8 cellular contexts compared by ENCODE assay signal in genomic region chr11:3609416-3610265, GRCh38. TPM values are rescaled to one million over a fixed set of nuclear protein-coding genes. Genes with fewer than 3 reads are reported as not detected.
A peak's percentile ranks its signal among the peaks of the same experiment; 100 is the strongest.
DNase-seq lines count a peak whose midpoint lies in the region; ATAC-seq and TF ChIP-seq lines count a peak whose summit lies in the region.

No MANE protein-coding gene starts in this region.

- H3K36me3 Mint-ChIP-seq in activated T-helper 17 cell treated with anti-CD3 and anti-CD28 coated beads, Interleukin-2, amount 50 U/mL, for 72 hours (ENCODE audit: low read depth), result no peaks in the 10 kb centered on the region

- peaks cover 5% of the 10 kb centered on the region for H3K4me1 Mint-ChIP-seq in activated T-helper 17 cell treated with anti-CD3 and anti-CD28 coated beads, Interleukin-2, amount 50 U/mL, for 72 hours
- H3K4me1 Mint-ChIP-seq in stimulated activated naive CD8-positive, alpha-beta T cell treated with anti-CD3 and anti-CD28 coated beads, Interleukin-15, amount 100 ng/mL, for 72 hours, result peaks cover 10% of the 10 kb centered on the region

- peak; percentile 48 for DNase-seq in stimulated activated CD4-positive, alpha-beta T cell treated with anti-CD3 and anti-CD28 coated beads, Interleukin-4, amount 100 ng/mL, for 24 hours
- no peak for DNase-seq in stimulated activated CD4-positive, alpha-beta T cell treated with anti-CD3 and anti-CD28 coated beads, Interleukin-4, amount 100 ng/mL, for 1 hour
- DNase-seq in NB4 (ENCODE audit: low read depth) (peak; percentile 51), iPS DF 6.9 (ENCODE audit: low read depth, low spot score) (peak; percentile 48), GOT3 (lab: John Stamatoyannopoulos, UW) (no peak)
- DNase-seq in stimulated activated naive CD8-positive, alpha-beta T cell treated with anti-CD3 and anti-CD28 coated beads, Interleukin-15, amount 100 ng/mL, for 72 hours, result peak; percentile 13 to 24

- H3K4me3 ChIP-seq in NB4 (ENCODE audit: low read depth, low read length), result no peak overlapping the region
- H3K4me3 ChIP-seq in iPS DF 6.9 (ENCODE audit: low read length), result no peak overlapping the region

- TF ChIP-seq CTCF in NB4 (IDR thresholded peaks at IDR 0.05; ENCODE audit: low read depth, low read length), result peak; percentile 82

- no CpG with 5 or more reads among the region's 7 CpGs for WGBS in iPS DF 6.9 (ENCODE audit: insufficient coverage, insufficient read length)

- H3K27ac Mint-ChIP-seq in activated T-helper 17 cell treated with anti-CD3 and anti-CD28 coated beads, Interleukin-2, amount 50 U/mL, for 72 hours, result no peak overlapping the region
- no peak overlapping the region for H3K27ac Mint-ChIP-seq in stimulated activated naive CD8-positive, alpha-beta T cell treated with anti-CD3 and anti-CD28 coated beads, Interleukin-15, amount 100 ng/mL, for 72 hours

- ATAC-seq in activated T-helper 17 cell treated with anti-CD3 and anti-CD28 coated beads, Interleukin-2, amount 50 U/mL, for 72 hours (replicated peaks), result peak; percentile 42
- no peak for ATAC-seq in stimulated activated naive CD8-positive, alpha-beta T cell treated with anti-CD3 and anti-CD28 coated beads, Interleukin-15, amount 100 ng/mL, for 72 hours
- ATAC-seq in HG03521 (IDR thresholded peaks at IDR 0.05; ENCODE audit: unreplicated experiment), result no peak

- no peak overlapping the region for H3K27ac ChIP-seq in iPS DF 6.9 (ENCODE audit: low read length)

- H3K4me3 Mint-ChIP-seq in activated T-helper 17 cell treated with anti-CD3 and anti-CD28 coated beads, Interleukin-2, amount 50 U/mL, for 72 hours, result no peak overlapping the region
- H3K4me3 Mint-ChIP-seq in stimulated activated naive CD8-positive, alpha-beta T cell treated with anti-CD3 and anti-CD28 coated beads, Interleukin-15, amount 100 ng/mL, for 72 hours, result no peak overlapping the region

- H3K27me3 ChIP-seq in iPS DF 6.9 (ENCODE audit: control insufficient read depth, insufficient read depth, low read length), result no peaks in the 10 kb centered on the region

- no peaks in the 10 kb centered on the region for H3K4me1 ChIP-seq in iPS DF 6.9 (ENCODE audit: control insufficient read depth, insufficient read depth, low read length)

- TF ChIP-seq POLR2A in NB4 (IDR thresholded peaks at IDR 0.05; ENCODE audit: extremely low read depth, insufficient read length), result no peak

- no peaks in the 10 kb centered on the region for H3K9me3 Mint-ChIP-seq in activated T-helper 17 cell treated with anti-CD3 and anti-CD28 coated beads, Interleukin-2, amount 50 U/mL, for 72 hours
- H3K9me3 Mint-ChIP-seq in stimulated activated naive CD8-positive, alpha-beta T cell treated with anti-CD3 and anti-CD28 coated beads, Interleukin-15, amount 100 ng/mL, for 72 hours, result no peaks in the 10 kb centered on the region

- H3K27me3 Mint-ChIP-seq in activated T-helper 17 cell treated with anti-CD3 and anti-CD28 coated beads, Interleukin-2, amount 50 U/mL, for 72 hours, result no peaks in the 10 kb centered on the region
- no peaks in the 10 kb centered on the region for H3K27me3 Mint-ChIP-seq in stimulated activated naive CD8-positive, alpha-beta T cell treated with anti-CD3 and anti-CD28 coated beads, Interleukin-15, amount 100 ng/mL, for 72 hours

- no peaks in the 10 kb centered on the region for H3K9me3 ChIP-seq in iPS DF 6.9 (ENCODE audit: control insufficient read depth, insufficient read depth, low read length)

- no peaks in the 10 kb centered on the region for H3K36me3 ChIP-seq in iPS DF 6.9 (ENCODE audit: control insufficient read depth, insufficient read depth, low read length)

RNA-seq across cellular contexts. Expression of gene ART5, which starts 32.2 kb away (rescaled TPM):
- total RNA-seq in activated T-helper 17 cell treated with anti-CD3 and anti-CD28 coated beads, Interleukin-2, amount 50 U/mL, for 72 hours, result not detected

RNA-seq across cellular contexts. Expression of gene ART1, which starts 35.3 kb away (rescaled TPM):
- not detected for total RNA-seq in activated T-helper 17 cell treated with anti-CD3 and anti-CD28 coated beads, Interleukin-2, amount 50 U/mL, for 72 hours

Comparison
In these comparisons a context has a peak if more than half of its experiments do, and no peak if none do; other contexts are left out.
1. DNase-seq: peak in stimulated activated CD4-positive, alpha-beta T cell treated with anti-CD3 and anti-CD28 coated beads, Interleukin-4, amount 100 ng/mL, for 24 hours (single experiment), NB4 (single experiment), iPS DF 6.9 (single experiment) and stimulated activated naive CD8-positive, alpha-beta T cell treated with anti-CD3 and anti-CD28 coated beads, Interleukin-15, amount 100 ng/mL, for 72 hours (2 of 2); none in stimulated activated CD4-positive, alpha-beta T cell treated with anti-CD3 and anti-CD28 coated beads, Interleukin-4, amount 100 ng/mL, for 1 hour (single experiment) and GOT3 (single experiment).